ENCODE assay signal across 4 cellular contexts in genomic region chr5:90657788-90658187, GRCh38.
TF ChIP-seq lines count a peak whose summit lies in the region.

No MANE protein-coding gene starts in this region.

TF ChIP-seq in GM23338, 12 proteins besides CTCF, POLR2A, EP300 and RAD21 (continues in another document):
- TF ChIP-seq ZNF462 (CRISPR knock-in tag; IDR thresholded peaks at IDR 0.05), result no peak

TF ChIP-seq in HEK293T, 16 proteins besides CTCF, POLR2A, EP300 and RAD21:
- TF ChIP-seq TARDBP (IDR thresholded peaks at IDR 0.05) (no peak), PKNOX1 (IDR thresholded peaks at IDR 0.05) (peak; percentile 43), ARNT (IDR thresholded peaks at IDR 0.05) (no peak)

TF ChIP-seq in K562, 482 proteins besides CTCF, POLR2A, EP300 and RAD21 (continues in another document):
- TF ChIP-seq NFRKB (IDR thresholded peaks at IDR 0.05; ENCODE audit: low read depth) (no peak; the same call in 1 of the 2 replicates), MCM5 (IDR thresholded peaks at IDR 0.05; ENCODE audit: low read depth) (no peak), ZBTB2 (IDR thresholded peaks at IDR 0.05) (no peak), ARHGAP35 (IDR thresholded peaks at IDR 0.05; ENCODE audit: partially characterized antibody) (peak; percentile 84), CHD1 (IDR thresholded peaks at IDR 0.05; ENCODE audit: low read length) (no peak), TEAD4 (IDR thresholded peaks at IDR 0.05; ENCODE audit: low read length) (peak; percentile 79; the same call in 1 of the 2 replicates), TEAD4 (CRISPR knock-in tag; IDR thresholded peaks at IDR 0.05; ENCODE audit: borderline replicate concordance) (no peak), PTTG1 (tag; IDR thresholded peaks at IDR 0.05; ENCODE audit: low read depth) (no peak), HSF4 (CRISPR knock-in tag; IDR thresholded peaks at IDR 0.05; ENCODE audit: borderline replicate concordance) (no peak), TRIM25 (IDR thresholded peaks at IDR 0.05; ENCODE audit: borderline replicate concordance) (no peak), MAZ (CRISPR knock-in tag; conservative IDR thresholded peaks at IDR 0.05 in 1 of 2, IDR thresholded peaks at IDR 0.05 in 1 of 2) (peak in 1 of 2 experiments; percentile 21; a peak in 1 of 4 replicates), CREBBP (IDR thresholded peaks at IDR 0.05; ENCODE audit: low read depth, low read length) (no peak), CHD2 (IDR thresholded peaks at IDR 0.05; ENCODE audit: low read depth, low read length) (no peak), MLX (CRISPR knock-in tag; conservative IDR thresholded peaks at IDR 0.05) (no peak), STAT5A (IDR thresholded peaks at IDR 0.05; ENCODE audit: borderline replicate concordance, low read length) (peak; percentile 61), RCOR1 (IDR thresholded peaks at IDR 0.05; ENCODE audit: borderline replicate concordance in 1 of 2, low read depth in 2 of 2, low read length in 2 of 2) (peak in 1 of 2 experiments; percentile 68; a peak in 1 of 4 replicates), ZFX (CRISPR knock-in tag; IDR thresholded peaks at IDR 0.05) (no peak), HNRNPK (IDR thresholded peaks at IDR 0.05; ENCODE audit: low read depth, low read length, poor library complexity, severe bottlenecking) (no peak), ZC3H8 (IDR thresholded peaks at IDR 0.05) (no peak), PKNOX1 (IDR thresholded peaks at IDR 0.05) (peak; percentile 94), LEF1 (IDR thresholded peaks at IDR 0.05) (peak; percentile 75), MLLT1 (IDR thresholded peaks at IDR 0.05) (0 out of 4 replicates have a peak, but pooled peaks of 1 of the 2 experiments have one; percentile 27)

TF ChIP-seq in WTC11, 78 proteins besides CTCF, POLR2A, EP300 and RAD21:
- TF ChIP-seq NR2C2 (CRISPR knock-in tag; IDR thresholded peaks at IDR 0.05) (no peak), SP1 (CRISPR knock-in tag; conservative IDR thresholded peaks at IDR 0.05) (no peak), MAX (CRISPR knock-in tag; IDR thresholded peaks at IDR 0.05) (no peak), SMAD3 (CRISPR knock-in tag; IDR thresholded peaks at IDR 0.05; ENCODE audit: borderline replicate concordance) (no peak), ZMAT4 (CRISPR knock-in tag; IDR thresholded peaks at IDR 0.05) (no peak), FOXJ3 (CRISPR knock-in tag; IDR thresholded peaks at IDR 0.05; ENCODE audit: borderline replicate concordance) (no peak), CREB1 (CRISPR knock-in tag; IDR thresholded peaks at IDR 0.05) (no peak), TEAD4 (CRISPR knock-in tag; IDR thresholded peaks at IDR 0.05) (no peak), ZNF317 (CRISPR knock-in tag; IDR thresholded peaks at IDR 0.05; ENCODE audit: borderline replicate concordance, low read depth) (no peak), NR1H2 (CRISPR knock-in tag; IDR thresholded peaks at IDR 0.05) (no peak), NFATC4 (CRISPR knock-in tag; IDR thresholded peaks at IDR 0.05) (no peak), JAZF1 (CRISPR knock-in tag; IDR thresholded peaks at IDR 0.05) (no peak)
